ENCODE assay signal across 8 cellular contexts in the genomic region with DNA sequence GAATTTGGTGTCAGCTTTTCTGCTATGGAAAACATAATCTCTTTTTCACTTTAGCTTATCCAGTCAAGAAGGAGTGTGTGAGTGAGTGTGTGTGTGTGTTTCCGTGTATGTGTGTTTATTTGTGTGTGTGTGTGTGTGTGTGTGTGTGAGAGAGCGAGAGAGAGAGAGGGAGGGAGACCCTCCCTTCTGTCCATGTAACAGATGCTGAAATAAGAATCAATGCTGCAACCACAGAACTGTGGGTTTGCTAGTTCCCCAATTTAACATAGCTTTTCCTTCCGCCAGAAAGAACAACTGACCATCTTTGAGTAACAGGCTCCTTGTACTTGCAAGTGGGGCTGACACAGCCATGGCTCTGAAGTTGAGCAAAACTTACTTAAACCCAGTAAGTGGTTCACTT. TPM values are rescaled to one million over a fixed set of nuclear protein-coding genes. Genes with fewer than 3 reads are reported as not detected.
DNase-seq lines count a peak whose midpoint lies in the region; ATAC-seq and TF ChIP-seq lines count a peak whose summit lies in the region.

No MANE protein-coding gene starts in this region.

- no peak for TF ChIP-seq CTCF in H9 (conservative IDR thresholded peaks at IDR 0.05)

- no peaks in the 10 kb centered on the region for H3K27me3 ChIP-seq in H9 (ENCODE audit: insufficient read depth, low read length)

- H3K36me3 Mint-ChIP-seq in naive B cell (peaks cover 11% of the 10 kb centered on the region in 2 donors), H9 (ENCODE audit: insufficient read depth in 1 of 3, low read depth in 3 of 3) (no peaks in the 10 kb centered on the region)

- H3K9me3 Mint-ChIP-seq in naive B cell (no peaks in the 10 kb centered on the region), H9 (no peaks in the 10 kb centered on the region)

- WGBS in H9 (ENCODE audit: extremely low coverage, insufficient read length, low lambda C conversion rate), result no CpG with 5 or more reads among the region's 3 CpGs

- H3K4me3 Mint-ChIP-seq in naive B cell (peak overlapping the region; percentile 76 to 99 (median 88)), H9 (no peak overlapping the region)

- H3K18ac ChIP-seq in H9 (ENCODE audit: insufficient read length, low read depth, low read length), result no peak overlapping the region

- H4K5ac ChIP-seq in H9 (ENCODE audit: insufficient read length, low read depth, low read length), result no peak overlapping the region

- no peaks in the 10 kb centered on the region for H3K79me2 ChIP-seq in H9 (ENCODE audit: insufficient read depth, low read length)

- H3K9me3 ChIP-seq in SK-N-MC (ENCODE audit: low read depth, low read length), result no peaks in the 10 kb centered on the region
- no peaks in the 10 kb centered on the region for H3K9me3 ChIP-seq in H9 (ENCODE audit: control insufficient read depth, low read depth, low read length)

- H3T11ph ChIP-seq in H9 (ENCODE audit: low read length), result no peak overlapping the region

- H3K27ac ChIP-seq in SK-N-MC (peak overlapping the region; percentile 6; the same call in 1 of the 2 replicates), H9 (ENCODE audit: insufficient read length, low read depth, low read length) (no peak overlapping the region)

- H3K56ac ChIP-seq in H9 (ENCODE audit: insufficient read length, low read depth, low read length), result no peak overlapping the region

- no peaks in the 10 kb centered on the region for H3K79me1 ChIP-seq in H9 (ENCODE audit: insufficient read depth, low read depth, low read length, poor library complexity, severe bottlenecking)

- H2BK5ac ChIP-seq in H9 (ENCODE audit: insufficient read length, low read length), result no peak overlapping the region

- H3K27ac Mint-ChIP-seq in naive B cell, result peak overlapping the region; percentile 64 to 98 (median 92)
- no peak overlapping the region for H3K27ac Mint-ChIP-seq in H9

- ATAC-seq in GM18861 (IDR thresholded peaks at IDR 0.05; ENCODE audit: unreplicated experiment) (peak; percentile 26), HG02870 (IDR thresholded peaks at IDR 0.05; ENCODE audit: unreplicated experiment) (peak; percentile 30), naive B cell (ENCODE audit: low read depth in 2 of 2) (peak; percentile 62 to 63)

- no peak overlapping the region for H2BK12ac ChIP-seq in H9 (ENCODE audit: insufficient read length, low read depth, low read length)

- H3K4me1 Mint-ChIP-seq in naive B cell (peaks cover 62 to 84% (median 78%) of the 10 kb centered on the region in 3 donors), H9 (peaks cover 2 to 7% of the 10 kb centered on the region in 2 experiments; a peak in 3 of 4 replicates)

- H3K9ac ChIP-seq in SK-N-MC (ENCODE audit: insufficient read length) (no peak overlapping the region), H9 (ENCODE audit: extremely low read depth, insufficient read length, low read length) (no peak overlapping the region)

- no peak overlapping the region for H3K4me3 ChIP-seq in SK-N-MC

- H2AFZ ChIP-seq in H9 (ENCODE audit: low read length), result no peak overlapping the region

- DNase-seq in SK-N-MC (ENCODE audit: low read depth, low spot score), result no peak
- DNase-seq in naive B cell, result peak; percentile 73
- DNase-seq in A172 (ENCODE audit: low spot score), result no peak
- DNase-seq in NCI-H82 treated with DMSO at 0.1 percent for 48 hours (lab: John Stamatoyannopoulos, UW; ENCODE audit: unreplicated experiment), result no peak
- DNase-seq in H9, result no peak
- no peak for DNase-seq in NCI-H1930 (lab: John Stamatoyannopoulos, UW)

- no peak overlapping the region for H2BK15ac ChIP-seq in H9 (ENCODE audit: low read depth, low read length)

- no peak overlapping the region for H3K4me2 ChIP-seq in H9 (ENCODE audit: insufficient read depth, insufficient read length, low read length)

- H3K23ac ChIP-seq in H9 (ENCODE audit: insufficient read length, low read depth, low read length), result no peak overlapping the region

- H3K23me2 ChIP-seq in H9 (ENCODE audit: insufficient read length, low read depth, low read length, poor library complexity, severe bottlenecking), result no peaks in the 10 kb centered on the region

- no peaks in the 10 kb centered on the region for H4K20me1 ChIP-seq in H9 (ENCODE audit: control insufficient read depth, insufficient read depth, insufficient read length)

- H3K4ac ChIP-seq in H9 (ENCODE audit: low read depth, low read length), result no peak overlapping the region

- peaks cover 3% of the 10 kb centered on the region; the same call in 1 of the 2 replicates for H3K4me1 ChIP-seq in H9 (ENCODE audit: insufficient read depth, low read length)

- no peak overlapping the region for H4K91ac ChIP-seq in H9 (ENCODE audit: insufficient read length, low read depth, low read length)

- H4K8ac ChIP-seq in H9 (replicated peaks; ENCODE audit: insufficient read length, low read depth, low read length), result no peak overlapping the region

- H2BK120ac ChIP-seq in H9 (ENCODE audit: low read depth, low read length, poor library complexity, severe bottlenecking), result no peak overlapping the region

- no peak overlapping the region for H2BK20ac ChIP-seq in H9 (ENCODE audit: low read depth, low read length, poor library complexity, severe bottlenecking)

- H3K14ac ChIP-seq in H9 (ENCODE audit: insufficient read depth, low read length), result no peak overlapping the region

- H2AK5ac ChIP-seq in H9 (ENCODE audit: insufficient read length, low read length), result no peak overlapping the region

- H3K27me3 Mint-ChIP-seq in naive B cell (no peaks in the 10 kb centered on the region), H9 (ENCODE audit: low read depth) (peaks cover 9% of the 10 kb centered on the region)

- H3K36me3 ChIP-seq in SK-N-MC (ENCODE audit: insufficient read depth, low read length), result no peaks in the 10 kb centered on the region

RNA-seq across cellular contexts. Expression of a gene that starts 5.2 kb away (rescaled TPM):
- 1,000 to 10,000 TPM in 1 of 6 donors, 100 to 1,000 TPM in 5; 701 to 1,116 (median 814) TPM for polyA plus RNA-seq in naive B cell (ENCODE audit: low read depth in 6 of 6)
- 13.3 and 13.5 TPM in 2 replicates for total RNA-seq in A172 (2014; rRNA removed; shearing (Covaris generic))
- total RNA-seq in H9 (2021), result 0.81 and 1.1 TPM in 2 replicates

RNA-seq across cellular contexts. Expression of a gene that starts 35.0 kb away (rescaled TPM):
- polyA plus RNA-seq in naive B cell (ENCODE audit: low read depth in 6 of 6), result not detected
- 0.22 and 0.29 TPM in 2 replicates for total RNA-seq in A172 (2014; rRNA removed; shearing (Covaris generic))
- not detected in 2 replicates for total RNA-seq in H9 (2021)

Comparison
In these comparisons a context has a peak if more than half of its experiments do, and no peak if none do; other contexts are left out.
1. H3K27ac Mint-ChIP-seq: peak in naive B cell (6 of 6); none in H9 (0 of 3).
2. H3K4me3 Mint-ChIP-seq: peak in naive B cell (8 of 8); none in H9 (0 of 2).
3. Peak in every context shown above with its lines, with median percentiles within 50 percentile points of each other: ATAC-seq.